8 cellular contexts compared by ENCODE assay signal in genomic region chr17:17836250-17836817, GRCh38. TPM values are rescaled to one million over a fixed set of nuclear protein-coding genes. Genes with fewer than 3 reads are reported as not detected.
DNase-seq lines count a peak whose midpoint lies in the region; ATAC-seq and TF ChIP-seq lines count a peak whose summit lies in the region.

No MANE protein-coding gene starts in this region.

- peak overlapping the region; percentile 57 to 81 (median 73) for H3K4me3 ChIP-seq in adrenal gland
- peak overlapping the region; percentile 51 to 98 (median 76) for H3K4me3 ChIP-seq in heart left ventricle
- peak overlapping the region; percentile 65 to 98 (median 74) for H3K4me3 ChIP-seq in transverse colon

- peak; percentile 97 for DNase-seq in GM13976 (ENCODE audit: low spot score)
- peak; percentile 99 for DNase-seq in NCI-H1436 (lab: John Stamatoyannopoulos, UW)
- DNase-seq in T follicular helper cell (ENCODE audit: low read depth): peak; percentile 96
- DNase-seq in adrenal gland: peak; percentile 97 to 99 (median 99)
- DNase-seq in heart left ventricle: peak; percentile 97 to 99 (median 98)
- peak; percentile 98 for DNase-seq in pons (ENCODE audit: low spot score)
- DNase-seq in transverse colon: peak; percentile 99

- no peak for TF ChIP-seq CTCF in GM13976 (IDR thresholded peaks at IDR 0.05; ENCODE audit: borderline replicate concordance, control extremely low read depth, extremely low read depth, insufficient read depth, missing control alignments)
- no peak for TF ChIP-seq CTCF in adrenal gland (IDR thresholded peaks at IDR 0.05)
- no peak for TF ChIP-seq CTCF in heart left ventricle (IDR thresholded peaks at IDR 0.05)
- no peak for TF ChIP-seq CTCF in transverse colon (IDR thresholded peaks at IDR 0.05)

- H3K9me3 ChIP-seq in adrenal gland (replicated peaks in 1 of 3): no peaks in the 10 kb centered on the region
- H3K9me3 ChIP-seq in heart left ventricle: no peaks in the 10 kb centered on the region
- H3K9me3 ChIP-seq in transverse colon: no peaks in the 10 kb centered on the region

- WGBS in adrenal gland, 4 donors: 0% methylated on average over 8 to 69 of the region's 69 CpGs; no CpG with 5 or more reads in 1 of the 4 donors
- WGBS in heart left ventricle, 4 donors: 0 to 1% (median 0%) methylated on average over 21 to 69 of the region's 69 CpGs
- WGBS in transverse colon (ENCODE audit: low coverage in 1 of 2), 2 donors: 0% methylated on average over 53 of the region's 69 CpGs; no CpG with 5 or more reads in 1 of the 2 donors

- no peaks in the 10 kb centered on the region for H3K36me3 ChIP-seq in adrenal gland (replicated peaks in 1 of 2)
- peaks cover 0 to 12% (median 0%) of the 10 kb centered on the region in 9 donors for H3K36me3 ChIP-seq in heart left ventricle
- H3K36me3 ChIP-seq in transverse colon: no peaks in the 10 kb centered on the region

- H3K4me1 ChIP-seq in adrenal gland (replicated peaks in 1 of 2) (peaks cover 52 to 82% of the 10 kb centered on the region in 2 donors), heart left ventricle (peaks cover 29 to 82% (median 67%) of the 10 kb centered on the region in 12 donors), transverse colon (peaks cover 35 to 79% (median 72%) of the 10 kb centered on the region in 4 donors)

- H3K27me3 ChIP-seq in adrenal gland (no peaks in the 10 kb centered on the region), heart left ventricle (no peaks in the 10 kb centered on the region), transverse colon (no peaks in the 10 kb centered on the region)

- intact Hi-C loops in adrenal gland (cut with DNase I): no loop called here
- intact Hi-C loops in heart left ventricle (cut with DNase I): loop anchor here in 1 of 10 donors (2.0 kb wide), 1 partner anchor 14 kb away; no protein-coding TSS in a partner anchor
- intact Hi-C loops in transverse colon (cut with DNase I; ENCODE audit: low total_unique reads): no loop called here

- H3K27ac ChIP-seq in adrenal gland (peak overlapping the region; percentile 94 to 100 (median 99)), heart left ventricle (peak overlapping the region; percentile 96 to 99 (median 98)), transverse colon (peak overlapping the region; percentile 98 to 100 (median 99))

- no peak for TF ChIP-seq EP300 in transverse colon (IDR thresholded peaks at IDR 0.05; ENCODE audit: low read depth)

- in situ Hi-C loops in GM13976 (cut with MboI; ENCODE audit: low sequenced_read_pairs, unreplicated experiment) (no loop called here), transverse colon (cut with MboI; ENCODE audit: low pct_ligation_motif_present in 1 of 4, low pct_unique_long_range_greater_than_20kb in 1 of 4, low sequenced_read_pairs in 3 of 4) (no loop called here)

- TF ChIP-seq POLR2A in adrenal gland (IDR thresholded peaks at IDR 0.05) (peak; percentile 99 to 100), heart left ventricle (IDR thresholded peaks at IDR 0.05) (peak; percentile 95 to 99), transverse colon (IDR thresholded peaks at IDR 0.05) (peak; percentile 99)

- peak; percentile 65 for ATAC-seq in HG02840 (IDR thresholded peaks at IDR 0.05; ENCODE audit: low FRiP score, unreplicated experiment)
- peak; percentile 81 to 86 (median 84) for ATAC-seq in heart left ventricle

RNA-seq across cellular contexts. Expression of gene SREBF1, which starts 0.5 kb away (rescaled TPM):
- total RNA-seq in adrenal gland (100 to 1,000 TPM; 403 to 850 (median 667) TPM), heart left ventricle (10 to 100 TPM; 12.8 to 55.2 (median 17.8) TPM), transverse colon (100 to 1,000 TPM in 3 of 4 donors, 10 to 100 TPM in 1; 45.7 to 206 (median 148) TPM)
- polyA plus RNA-seq in adrenal gland (100 to 1,000 TPM; 298 to 818 (median 483) TPM), heart left ventricle (10 to 100 TPM; 22.1 to 41.0 TPM)

Comparison
In these comparisons a context has a peak if more than half of its experiments do, and no peak if none do; other contexts are left out.
1. Peak in every context shown above with its lines: DNase-seq, ATAC-seq, H3K4me3 ChIP-seq and H3K27ac ChIP-seq.